Comparison of ENCODE assay signal across 1 cellular context in the genomic region with DNA sequence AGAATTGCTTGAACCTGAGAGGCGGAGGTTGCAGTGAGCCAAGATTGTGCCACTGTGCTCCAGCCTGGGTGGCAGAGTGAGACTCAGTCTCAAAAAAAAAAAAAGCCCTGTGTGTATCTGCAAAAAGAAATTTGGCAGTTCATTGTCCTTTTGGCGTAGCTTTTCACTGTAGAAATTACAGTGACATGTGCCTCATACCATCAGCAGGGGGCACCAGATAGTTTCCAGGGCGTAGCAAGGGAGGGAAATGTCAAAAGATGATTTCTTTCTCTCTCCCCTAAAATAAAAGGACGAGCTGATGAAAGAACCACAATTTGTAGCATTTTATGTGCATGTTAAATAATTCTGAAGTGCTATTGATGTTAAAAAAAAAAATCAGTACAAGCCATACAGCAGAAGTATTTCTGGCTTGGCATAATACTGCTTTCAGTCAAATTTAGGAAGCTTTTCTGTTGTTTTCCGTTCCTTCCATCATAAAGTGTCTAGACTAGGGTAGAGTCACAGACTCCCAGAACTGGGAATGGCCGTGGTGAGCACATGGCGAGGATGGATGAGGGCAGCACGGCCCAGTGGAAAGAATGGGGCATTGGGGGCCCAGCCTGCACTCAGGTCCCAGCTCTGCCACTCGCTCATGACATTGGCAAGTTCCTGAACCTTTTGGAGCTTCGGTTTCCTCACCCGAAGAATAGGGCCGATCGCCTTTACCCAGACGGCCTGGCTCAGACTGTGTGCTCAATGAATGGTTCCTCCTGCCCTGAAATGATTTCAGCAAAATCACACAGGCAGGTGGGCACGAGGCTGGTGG.
TF ChIP-seq lines count a peak whose summit lies in the region.

No MANE protein-coding gene starts in this region.

TF ChIP-seq in HEK293T, 16 proteins besides CTCF, POLR2A, EP300 and RAD21:
- TF ChIP-seq PKNOX1 (IDR thresholded peaks at IDR 0.05) (peak; percentile 29; the same call in 1 of the 2 replicates), SP1 (IDR thresholded peaks at IDR 0.05) (no peak)
TF ChIP-seq in HEK293T: peak in this region for 1.
